In the genomic region with DNA sequence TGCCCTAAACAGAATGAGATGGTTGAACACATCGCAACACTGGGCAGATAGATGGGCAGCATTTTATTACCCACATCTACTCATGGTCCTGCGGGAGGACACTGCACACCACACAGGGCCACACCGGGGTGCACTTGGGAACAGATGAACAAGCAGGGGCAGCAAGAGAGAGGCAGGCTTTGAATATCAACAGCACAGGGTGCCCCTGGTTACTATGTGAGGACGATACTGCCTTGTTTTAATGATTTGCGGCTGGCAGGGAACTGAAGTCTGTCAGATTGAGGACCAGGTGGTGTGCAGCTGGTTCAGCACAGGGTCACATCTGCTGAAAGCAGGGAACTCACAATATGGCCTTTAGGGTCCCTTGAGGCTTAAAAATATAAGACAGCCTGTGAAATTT, we compare ENCODE assay signal across 20 cellular contexts.
DNase-seq lines count a peak whose midpoint lies in the region; ATAC-seq, FAIRE-seq and TF ChIP-seq lines count a peak whose summit lies in the region.
"Had no signal": no experiment of that assay in that cellular context is flagged by ENCODE, and none has a peak within 500 bp of the region (broad histone marks: within the 10 kb centered on the region; RNA-seq: fewer than 3 reads in every experiment).

No MANE protein-coding gene starts in this region.

- H3K4me3 ChIP-seq in GM06990 (replicated peaks; ENCODE audit: low read depth, low read length) = peak overlapping the region; percentile 39
- peak overlapping the region; percentile 30; the same call in 1 of the 2 replicates for H3K4me3 ChIP-seq in GM12878
- H3K4me3 ChIP-seq in neural progenitor cell = no peak overlapping the region
- H3K4me3 ChIP-seq: mucosa of descending colon had no signal

- H3K27me3 ChIP-seq in GM06990 (replicated peaks; ENCODE audit: control insufficient read depth, insufficient read depth, low read length) (no peaks in the 10 kb centered on the region), GM12878 (replicated peaks in 1 of 2; ENCODE audit: control insufficient read depth in 2 of 2, insufficient read depth in 2 of 2, low read length in 1 of 2) (no peaks in the 10 kb centered on the region), neural progenitor cell (no peaks in the 10 kb centered on the region)

- peak; percentile 80 for TF ChIP-seq POLR2A in GM12878 (IDR thresholded peaks at IDR 0.05; ENCODE audit: low read depth, low read length)

- H3K4me2 ChIP-seq in GM12878 (ENCODE audit: control insufficient read depth, insufficient read depth) (peak overlapping the region; percentile 82), neural progenitor cell (no peak overlapping the region)

- peaks cover 10% of the 10 kb centered on the region for H3K9me3 ChIP-seq in GM12878 (replicated peaks; ENCODE audit: control insufficient read depth, insufficient read depth, low read length)
- no peaks in the 10 kb centered on the region for H3K9me3 ChIP-seq in neural progenitor cell (ENCODE audit: low read depth)

- H3K27me3 Mint-ChIP-seq in neural progenitor cell (ENCODE audit: insufficient read depth, low read depth) = peaks cover 3% of the 10 kb centered on the region

- peak; percentile 8 for TF ChIP-seq CTCF in GM06990 (IDR thresholded peaks at IDR 0.05; ENCODE audit: insufficient read depth, low read length, poor library complexity, severe bottlenecking)
- no peak; a peak in 1 of 6 replicates for TF ChIP-seq CTCF in GM12878 (IDR thresholded peaks at IDR 0.05 in 2 of 3, conservative IDR thresholded peaks at IDR 0.05 in 1 of 3; ENCODE audit: control insufficient read depth in 2 of 3, extremely low read depth in 1 of 3, insufficient read depth in 1 of 3, low read depth in 3 of 3, low read length in 3 of 3)
- no peak for TF ChIP-seq CTCF in neural progenitor cell (IDR thresholded peaks at IDR 0.05)

- peak; percentile 92 for FAIRE-seq in GM12878 (lab: Jason Lieb, UNC)
- FAIRE-seq: H54 had no signal

- RAD21 ChIA-PET in GM12878 (lab: Charles Lee; ENCODE audit: unreplicated experiment) = interaction anchor here (0.9 to 4.9 kb wide), 13 partner anchors 9 to 205 kb away, joined by 3 to 32 read pairs (median 3); no protein-coding TSS in a partner anchor

- no peaks in the 10 kb centered on the region for H3F3A ChIP-seq in neural progenitor cell (ENCODE audit: low read depth)

- H3K36me3 ChIP-seq in GM06990 (ENCODE audit: control insufficient read depth, insufficient read depth, low read length) = no peaks in the 10 kb centered on the region
- no peaks in the 10 kb centered on the region for H3K36me3 ChIP-seq in GM12878 (ENCODE audit: control insufficient read depth in 2 of 2, insufficient read depth in 2 of 2, low read length in 1 of 2)
- no peaks in the 10 kb centered on the region for H3K36me3 ChIP-seq in neural progenitor cell

- in situ Hi-C loops in GM12878 (cut with MboI) = loop anchor here (5.0 kb wide), 1 partner anchor 194 kb away; a partner anchor contains a TSS

- H3K9me3 Mint-ChIP-seq in neural progenitor cell = peaks cover 3% of the 10 kb centered on the region

- no TSS peak for BruUV-seq in GM12878 (replicated peaks; lab: Mats Ljungman, UMichigan)

- ATAC-seq in GM21367 (IDR thresholded peaks at IDR 0.05; ENCODE audit: unreplicated experiment) (peak; percentile 32), HG03520 (IDR thresholded peaks at IDR 0.05; ENCODE audit: unreplicated experiment) (peak; percentile 45), GM12878 (peak; percentile 65), left colon (no peak)
- ATAC-seq: activated CD4-positive, alpha-beta T cell treated with anti-CD3 and anti-CD28 coated beads for 36 hours; mucosa of descending colon; sciatic nerve had no signal

- peak; percentile 55 to 69; a peak in 3 of 4 replicates for TF ChIP-seq EP300 in GM12878 (IDR thresholded peaks at IDR 0.05; ENCODE audit: borderline replicate concordance in 1 of 2, control insufficient read depth in 1 of 2, low read depth in 2 of 2, low read length in 2 of 2)

- H3K4me1 Mint-ChIP-seq in neural progenitor cell = no peaks in the 10 kb centered on the region
- H3K4me1 Mint-ChIP-seq: activated CD4-positive, alpha-beta T cell treated with anti-CD3 and anti-CD28 coated beads for 36 hours; CD8-positive, alpha-beta memory T cell had no signal

- DNase-seq in GM06990 (ENCODE audit: extremely low read depth, insufficient read length) (peak; percentile 79), GM12878 (ENCODE audit: low read depth, low spot score) (peak; percentile 84), neural progenitor cell (ENCODE audit: low spot score) (no peak), midbrain (lab: John Stamatoyannopoulos, UW) (no peak), SK-N-DZ (ENCODE audit: low spot score) (no peak), left colon (no peak)
- DNase-seq: ACHN; activated CD4-positive, alpha-beta T cell treated with anti-CD3 and anti-CD28 coated beads for 36 hours; activated gamma-delta T cell; CD8-positive, alpha-beta memory T cell; cerebellar nuclear complex; kidney glomerular epithelial cell; occipital lobe; stimulated activated CD4-positive, alpha-beta T cell treated with anti-CD3 and anti-CD28 coated beads, Interleukin-1b, Interleukin-23, amount 100 ng/mL, for 48 hours; T1000 had no signal

- no peaks in the 10 kb centered on the region for H4K20me1 ChIP-seq in GM12878 (ENCODE audit: control insufficient read depth, insufficient read depth)
- no peaks in the 10 kb centered on the region for H4K20me1 ChIP-seq in neural progenitor cell (ENCODE audit: low read depth)

- H3K4me3 Mint-ChIP-seq in neural progenitor cell = no peak overlapping the region
- H3K4me3 Mint-ChIP-seq: activated CD4-positive, alpha-beta T cell treated with anti-CD3 and anti-CD28 coated beads for 36 hours; CD8-positive, alpha-beta memory T cell had no signal

- CTCF ChIA-PET in GM12878 (lab: Yijun Ruan, JAX) = interaction anchor here (0.7 to 3.0 kb wide), 4 partner anchors 25 to 89 kb away, joined by 3 to 25 read pairs (median 4); no protein-coding TSS in a partner anchor

- TF ChIP-seq RAD21 in GM12878 (IDR thresholded peaks at IDR 0.05; ENCODE audit: insufficient read depth, low read depth, low read length) = peak; percentile 21; the same call in 1 of the 2 replicates

- H3K4me1 ChIP-seq in GM12878 (ENCODE audit: control insufficient read depth, insufficient read depth, low read length) (peaks cover 41% of the 10 kb centered on the region), neural progenitor cell (no peaks in the 10 kb centered on the region)

- H3K9ac ChIP-seq in GM12878 (ENCODE audit: control insufficient read depth, insufficient read depth, low read length) (peak overlapping the region; percentile 62), neural progenitor cell (no peak overlapping the region)

- SMC1A ChIA-PET in GM12878 (lab: Charles Lee; ENCODE audit: uncharacterized antibody, unreplicated experiment) = interaction anchor here (0.9 to 7.3 kb wide), 11 partner anchors 9 to 191 kb away, joined by 3 to 118 read pairs (median 8); no protein-coding TSS in a partner anchor

- no peak overlapping the region for H3K27ac Mint-ChIP-seq in neural progenitor cell
- H3K27ac Mint-ChIP-seq: activated CD4-positive, alpha-beta T cell treated with anti-CD3 and anti-CD28 coated beads for 36 hours; CD8-positive, alpha-beta memory T cell had no signal

- 15% methylated on average over 5 of the region's 5 CpGs for WGBS in GM12878 (ENCODE audit: insufficient coverage, insufficient replicate concordance, low lambda C conversion rate, missing lambda C conversion rate)

- H3K27ac ChIP-seq in GM12878 (ENCODE audit: control insufficient read depth, insufficient read depth) (peak overlapping the region; percentile 100), neural progenitor cell (no peak overlapping the region)

- intact Hi-C loops in GM12878 (cut with micrococcal nuclease; ENCODE audit: unreplicated experiment) (loop anchor here (2.0 to 10.0 kb wide), 3 partner anchors 74 to 169 kb away; no protein-coding TSS in a partner anchor), left colon (cut with DNase I, micrococcal nuclease) (no loop called here)

- H2AFZ ChIP-seq in GM12878 (ENCODE audit: control insufficient read depth, low read depth, low read length) (no peak overlapping the region; the same call in 1 of the 2 replicates), neural progenitor cell (replicated peaks) (no peak overlapping the region)

- H3K79me2 ChIP-seq in GM12878 (ENCODE audit: control insufficient read depth, insufficient read depth, low read length) = peaks cover 42% of the 10 kb centered on the region
- no peaks in the 10 kb centered on the region for H3K79me2 ChIP-seq in neural progenitor cell (ENCODE audit: low read depth)

- POLR2A ChIA-PET in GM12878 (lab: Charles Lee) = interaction anchor here (0.9 to 1.5 kb wide), 2 partner anchors 27 to 88 kb away, joined by 3 to 7 read pairs; no protein-coding TSS in a partner anchor

- no peaks in the 10 kb centered on the region for H3K36me3 Mint-ChIP-seq in neural progenitor cell
- H3K36me3 Mint-ChIP-seq: CD8-positive, alpha-beta memory T cell had no signal

TF ChIP-seq in GM12878, 131 proteins besides CTCF, POLR2A, EP300 and RAD21 (continues in another document):
- TF ChIP-seq, protein P1, sequence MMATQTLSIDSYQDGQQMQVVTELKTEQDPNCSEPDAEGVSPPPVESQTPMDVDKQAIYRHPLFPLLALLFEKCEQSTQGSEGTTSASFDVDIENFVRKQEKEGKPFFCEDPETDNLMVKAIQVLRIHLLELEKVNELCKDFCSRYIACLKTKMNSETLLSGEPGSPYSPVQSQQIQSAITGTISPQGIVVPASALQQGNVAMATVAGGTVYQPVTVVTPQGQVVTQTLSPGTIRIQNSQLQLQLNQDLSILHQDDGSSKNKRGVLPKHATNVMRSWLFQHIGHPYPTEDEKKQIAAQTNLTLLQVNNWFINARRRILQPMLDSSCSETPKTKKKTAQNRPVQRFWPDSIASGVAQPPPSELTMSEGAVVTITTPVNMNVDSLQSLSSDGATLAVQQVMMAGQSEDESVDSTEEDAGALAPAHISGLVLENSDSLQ (IDR thresholded peaks at IDR 0.05) = peak; percentile 69
- TF ChIP-seq GATAD2B (conservative IDR thresholded peaks at IDR 0.05; ENCODE audit: low read depth) (peak; percentile 71; the same call in 1 of the 2 replicates), SP1 (IDR thresholded peaks at IDR 0.05; ENCODE audit: low read depth, low read length) (no peak), ATF7 (IDR thresholded peaks at IDR 0.05; ENCODE audit: low read depth) (peak; percentile 37), PML (IDR thresholded peaks at IDR 0.05; ENCODE audit: low read length) (no peak)

Comparison
In these comparisons a context has a peak if more than half of its experiments do, and no peak if none do; other contexts are left out.
1. DNase-seq: peak in GM06990 (single experiment) and GM12878 (single experiment); none in neural progenitor cell (single experiment), midbrain (single experiment), SK-N-DZ (single experiment) and left colon (0 of 2).